In genomic region chr2:226985227-226985946, GRCh38 we compare ENCODE assay signal across 8 cellular contexts.
DNase-seq lines count a peak whose midpoint lies in the region; ATAC-seq and TF ChIP-seq lines count a peak whose summit lies in the region.

No MANE protein-coding gene starts in this region.

- peak; percentile 33 for DNase-seq in activated CD4-positive, alpha-beta T cell treated with anti-CD3 and anti-CD28 coated beads for 36 hours
- DNase-seq in activated CD4-positive, alpha-beta T cell treated with anti-CD3 and anti-CD28 coated beads for 1 hour: no peak
- DNase-seq in GM23338 (ENCODE audit: low spot score): peak; percentile 83
- DNase-seq in MV-4-11 (lab: John Stamatoyannopoulos, UW): peak; percentile 11
- peak; percentile 22 for DNase-seq in epithelial cell of proximal tubule (ENCODE audit: low read depth)
- DNase-seq in mucosa of gallbladder (ENCODE audit: low spot score): peak; percentile 58

- peak; percentile 69 to 72 for TF ChIP-seq CTCF in GM23338 (conservative IDR thresholded peaks at IDR 0.05; ENCODE audit: low read depth in 2 of 2)
- peak; percentile 74 for TF ChIP-seq CTCF in epithelial cell of proximal tubule (conservative IDR thresholded peaks at IDR 0.05; ENCODE audit: low read depth, low read length)

- H2AFZ ChIP-seq in GM23338: no peak overlapping the region

- CTCF ChIA-PET in activated CD4-positive, alpha-beta T cell treated with anti-CD3 and anti-CD28 coated beads for 36 hours (lab: Charles Lee): interaction anchor here (0.7 to 1.3 kb wide), 3 partner anchors 48 to 183 kb away, joined by 3 to 7 read pairs (median 4); no protein-coding TSS in a partner anchor

- peaks cover 7% of the 10 kb centered on the region for H3K36me3 Mint-ChIP-seq in activated CD4-positive, alpha-beta T cell treated with anti-CD3 and anti-CD28 coated beads for 36 hours (ENCODE audit: low read depth)
- H3K36me3 Mint-ChIP-seq in GM23338 (ENCODE audit: low read depth): no peaks in the 10 kb centered on the region; the same call in 2 of the 3 replicates

- peaks cover 33% of the 10 kb centered on the region for H3K4me1 Mint-ChIP-seq in activated CD4-positive, alpha-beta T cell treated with anti-CD3 and anti-CD28 coated beads for 36 hours
- peaks cover 12% of the 10 kb centered on the region for H3K4me1 Mint-ChIP-seq in GM23338

- no peak overlapping the region for H3K27ac Mint-ChIP-seq in activated CD4-positive, alpha-beta T cell treated with anti-CD3 and anti-CD28 coated beads for 36 hours
- no peak overlapping the region for H3K27ac Mint-ChIP-seq in GM23338

- POLR2A ChIA-PET in activated CD4-positive, alpha-beta T cell treated with anti-CD3 and anti-CD28 coated beads for 36 hours (lab: Charles Lee): no interaction called here

- H4K20me1 ChIP-seq in GM23338 (replicated peaks; ENCODE audit: insufficient read depth): no peaks in the 10 kb centered on the region; the same call in 1 of the 2 replicates

- no peak for ATAC-seq in activated CD4-positive, alpha-beta T cell treated with anti-CD3 and anti-CD28 coated beads for 36 hours
- ATAC-seq in GM23338 (peak; percentile 61), SK-N-SH treated with all-trans-retinoic acid at 6 μM for 48 hours (peak; percentile 93), HG03139 (IDR thresholded peaks at IDR 0.05; ENCODE audit: unreplicated experiment) (no peak)

- H3K9me2 ChIP-seq in GM23338 (ENCODE audit: insufficient read depth): no peaks in the 10 kb centered on the region

- H3F3A ChIP-seq in GM23338 (replicated peaks; ENCODE audit: low read depth): no peaks in the 10 kb centered on the region

- intact Hi-C loops in activated CD4-positive, alpha-beta T cell treated with anti-CD3 and anti-CD28 coated beads for 36 hours (cut with DNase I, micrococcal nuclease): loop anchor here (1.0 to 10.0 kb wide), 7 partner anchors 151 to 1313 kb away; partner anchors contain the start of gene RHBDD1 (in 1 of the 2)

- 0 out of 2 replicates have a peak overlapping the region, but pooled peaks have one; percentile 37 for H3K4me2 ChIP-seq in GM23338

- no peaks in the 10 kb centered on the region for H3K79me2 ChIP-seq in GM23338 (replicated peaks; ENCODE audit: insufficient read depth)

- H3K9me3 Mint-ChIP-seq in activated CD4-positive, alpha-beta T cell treated with anti-CD3 and anti-CD28 coated beads for 36 hours (ENCODE audit: low read depth): no peaks in the 10 kb centered on the region
- no peaks in the 10 kb centered on the region for H3K9me3 Mint-ChIP-seq in GM23338

- no peak overlapping the region for H3K27ac ChIP-seq in GM23338 (ENCODE audit: low read depth)

- H3K4me3 ChIP-seq in GM23338: no peak overlapping the region
- no peak overlapping the region for H3K4me3 ChIP-seq in epithelial cell of proximal tubule (ENCODE audit: low read depth, low read length)

- no peaks in the 10 kb centered on the region for H3K27me3 Mint-ChIP-seq in activated CD4-positive, alpha-beta T cell treated with anti-CD3 and anti-CD28 coated beads for 36 hours
- peaks cover 5% of the 10 kb centered on the region for H3K27me3 Mint-ChIP-seq in GM23338 (ENCODE audit: insufficient read depth, low read depth, poor library complexity)

- H3K4me3 Mint-ChIP-seq in activated CD4-positive, alpha-beta T cell treated with anti-CD3 and anti-CD28 coated beads for 36 hours: no peak overlapping the region
- H3K4me3 Mint-ChIP-seq in GM23338: no peak overlapping the region

- H3K36me3 ChIP-seq in GM23338 (ENCODE audit: insufficient read depth): no peaks in the 10 kb centered on the region; the same call in 1 of the 2 replicates

- no peaks in the 10 kb centered on the region for H3K27me3 ChIP-seq in GM23338 (ENCODE audit: insufficient read depth)

- peaks cover 7% of the 10 kb centered on the region for H3K4me1 ChIP-seq in GM23338 (ENCODE audit: insufficient read depth)

TF ChIP-seq in GM23338, 12 proteins besides CTCF, POLR2A, EP300 and RAD21 (continues in another document):
- TF ChIP-seq ZNF114 (CRISPR knock-in tag; IDR thresholded peaks at IDR 0.05) (no peak), EZH2phosphoT487 (IDR thresholded peaks at IDR 0.05; ENCODE audit: unreplicated experiment) (no peak), REST (IDR thresholded peaks at IDR 0.05; ENCODE audit: unreplicated experiment) (no peak), EZH2 (IDR thresholded peaks at IDR 0.05; ENCODE audit: low read depth, unreplicated experiment) (no peak), ETS1 (IDR thresholded peaks at IDR 0.05) (no peak), STAT1 (IDR thresholded peaks at IDR 0.05; ENCODE audit: unreplicated experiment) (no peak), POLR2AphosphoS5 (IDR thresholded peaks at IDR 0.05; ENCODE audit: low read depth) (no peak)

TF ChIP-seq in SK-N-SH treated with all-trans-retinoic acid at 6 μM for 48 hours, 23 proteins besides CTCF, POLR2A, EP300 and RAD21 (continues in another document):
- TF ChIP-seq CREB5 (CRISPR knock-in tag; IDR thresholded peaks at IDR 0.05; ENCODE audit: low read depth): no peak
- no peak for TF ChIP-seq TOX (CRISPR knock-in tag; IDR thresholded peaks at IDR 0.05; ENCODE audit: borderline replicate concordance)
- no peak for TF ChIP-seq TCF4 (CRISPR knock-in tag; IDR thresholded peaks at IDR 0.05; ENCODE audit: borderline replicate concordance)
- no peak for TF ChIP-seq CSDC2 (CRISPR knock-in tag; IDR thresholded peaks at IDR 0.05)
- TF ChIP-seq ESRRG (CRISPR knock-in tag; IDR thresholded peaks at IDR 0.05): no peak
- no peak for TF ChIP-seq ZC3H10 (CRISPR knock-in tag; IDR thresholded peaks at IDR 0.05)
- TF ChIP-seq POU6F1 (CRISPR knock-in tag; IDR thresholded peaks at IDR 0.05; ENCODE audit: borderline replicate concordance, low read depth): no peak
- TF ChIP-seq ZNF70 (CRISPR knock-in tag; IDR thresholded peaks at IDR 0.05): no peak
- no peak for TF ChIP-seq GLIS3 (CRISPR knock-in tag; IDR thresholded peaks at IDR 0.05)
- no peak for TF ChIP-seq RARB (CRISPR knock-in tag; IDR thresholded peaks at IDR 0.05)
- no peak for TF ChIP-seq BACH2 (CRISPR knock-in tag; IDR thresholded peaks at IDR 0.05; ENCODE audit: borderline replicate concordance)
- no peak for TF ChIP-seq PATZ1 (CRISPR knock-in tag; IDR thresholded peaks at IDR 0.05; ENCODE audit: borderline replicate concordance)
- TF ChIP-seq SNAI2 (CRISPR knock-in tag; IDR thresholded peaks at IDR 0.05): no peak
- no peak for TF ChIP-seq ISL1 (CRISPR knock-in tag; IDR thresholded peaks at IDR 0.05)

Comparison
In these comparisons a context has a peak if more than half of its experiments do, and no peak if none do; other contexts are left out.
1. ATAC-seq: peak in GM23338 (single experiment) and SK-N-SH treated with all-trans-retinoic acid at 6 μM for 48 hours (single experiment); none in activated CD4-positive, alpha-beta T cell treated with anti-CD3 and anti-CD28 coated beads for 36 hours (single experiment) and HG03139 (single experiment).